Comparison of ENCODE assay signal across 1 cellular context in the genomic region with DNA sequence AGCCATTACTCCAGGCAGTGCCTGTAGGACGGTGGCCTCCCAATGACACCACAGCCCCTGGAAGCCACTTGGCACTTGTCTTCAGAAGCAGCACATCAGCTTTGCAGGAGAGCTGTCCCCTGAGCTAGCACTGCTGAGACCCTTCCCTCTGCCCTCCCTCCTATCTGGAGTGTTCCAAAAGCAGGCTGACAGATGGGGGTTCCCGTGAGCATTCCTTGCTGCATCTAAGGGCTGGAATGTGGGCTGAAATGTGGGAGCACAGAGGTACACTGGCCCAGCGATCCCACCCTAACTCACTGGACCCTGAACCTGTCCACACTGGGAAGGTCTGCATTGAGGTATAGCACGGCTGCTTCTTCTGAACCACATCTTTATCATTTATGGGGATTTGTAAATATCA.
TF ChIP-seq lines count a peak whose summit lies in the region.

No MANE protein-coding gene starts in this region.

TF ChIP-seq in H1, 55 proteins besides CTCF, POLR2A, EP300 and RAD21:
- TF ChIP-seq TEAD4 (IDR thresholded peaks at IDR 0.05; ENCODE audit: low read depth, low read length) (peak; percentile 81), NRF1 (IDR thresholded peaks at IDR 0.05; ENCODE audit: low read depth, low read length) (no peak)
